Comparison of ENCODE assay signal across 26 cellular contexts in the genomic region with DNA sequence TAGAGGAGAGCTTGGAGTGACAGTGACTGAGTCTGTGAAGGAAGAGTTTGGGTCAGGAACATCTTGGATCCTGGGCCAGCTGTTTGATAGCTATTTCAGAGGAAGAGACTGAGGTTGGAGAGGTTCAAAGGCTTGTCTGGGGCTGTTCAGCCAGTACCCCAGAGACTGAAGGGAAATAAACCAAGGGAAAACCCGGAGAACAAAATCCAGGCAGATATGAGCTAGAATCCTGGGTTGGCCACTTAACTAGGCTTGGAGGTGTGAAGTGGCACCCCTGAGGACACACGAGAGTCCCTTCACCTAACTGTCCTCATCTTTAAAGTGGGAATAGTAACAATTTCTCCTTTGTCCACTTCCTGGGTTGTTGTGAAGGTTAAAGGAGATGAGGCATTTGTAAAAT. TPM values are rescaled to one million over a fixed set of nuclear protein-coding genes. Genes with fewer than 3 reads are reported as not detected.
A peak's percentile ranks its signal among the peaks of the same experiment; 100 is the strongest.
DNase-seq lines count a peak whose midpoint lies in the region; ATAC-seq, FAIRE-seq and TF ChIP-seq lines count a peak whose summit lies in the region.
"Had no signal": no experiment of that assay in that cellular context is flagged by ENCODE, and none has a peak within 500 bp of the region (broad histone marks: within the 10 kb centered on the region; RNA-seq: fewer than 3 reads in every experiment).

No MANE protein-coding gene starts in this region.

- no peak for TF ChIP-seq RAD21 in HepG2 (CRISPR knock-in tag; IDR thresholded peaks at IDR 0.05)

- no peak overlapping the region for H3K27ac ChIP-seq in HepG2 (ENCODE audit: extremely low read length, insufficient read depth, low read length)
- no peak overlapping the region for H3K27ac ChIP-seq in right lobe of liver
- H3K27ac ChIP-seq in SU-DHL-6 (ENCODE audit: low read depth, low read length), result 0 out of 2 replicates have a peak overlapping the region, but pooled peaks have one; percentile 13
- peak overlapping the region; percentile 12 for H3K27ac ChIP-seq in neutrophil
- no peak overlapping the region for H3K27ac ChIP-seq in WERI-Rb-1
- H3K27ac ChIP-seq: A549, SJCRH30 had no signal

- CTCF ChIA-PET in HepG2 (lab: Yijun Ruan, JAX; ENCODE audit: low intra/inter-chr PET ratio, low total read pairs), result no interaction called here

- no peak overlapping the region for H3K4me2 ChIP-seq in HepG2 (ENCODE audit: low read depth, low read length)
- H3K4me2 ChIP-seq in SU-DHL-6 (ENCODE audit: low read depth, low read length, poor library complexity, severe bottlenecking), result no peak overlapping the region
- H3K4me2 ChIP-seq: A549 had no signal

- TF ChIP-seq CTCF in HepG2 (CRISPR knock-in tag; IDR thresholded peaks at IDR 0.05) (no peak), right lobe of liver (IDR thresholded peaks at IDR 0.05) (no peak), SU-DHL-6 (IDR thresholded peaks at IDR 0.05; ENCODE audit: insufficient read depth, low read length, poor library complexity, severe bottlenecking) (no peak), neutrophil (IDR thresholded peaks at IDR 0.05) (no peak), type B pancreatic cell (conservative IDR thresholded peaks at IDR 0.05) (no peak), WERI-Rb-1 (IDR thresholded peaks at IDR 0.05; ENCODE audit: low read depth, low read length) (no peak)

- H3K4me3 ChIP-seq in HepG2 (replicated peaks in 1 of 3; ENCODE audit: insufficient read depth in 1 of 3, low read depth in 2 of 3, low read length in 3 of 3) (no peak overlapping the region), right lobe of liver (no peak overlapping the region), SU-DHL-6 (ENCODE audit: insufficient read depth, low read length, poor library complexity, severe bottlenecking) (no peak overlapping the region), neutrophil (ENCODE audit: low read depth in 1 of 2, low read length in 1 of 2) (no peak overlapping the region), WERI-Rb-1 (ENCODE audit: low read depth, low read length) (no peak overlapping the region)
- H3K4me3 ChIP-seq: A549, SJCRH30 had no signal

- peaks cover 5% of the 10 kb centered on the region for H3F3A ChIP-seq in SU-DHL-6 (ENCODE audit: insufficient read depth)

- no peak for TF ChIP-seq EP300 in HepG2 (IDR thresholded peaks at IDR 0.05; ENCODE audit: low read depth in 2 of 2, low read length in 2 of 2)
- TF ChIP-seq EP300 in HepG2 (CRISPR knock-in tag; IDR thresholded peaks at IDR 0.05; ENCODE audit: borderline replicate concordance), result no peak

- no TSS peak for BruUV-seq in HepG2 (replicated peaks; lab: Mats Ljungman, UMichigan)

- H3K9me3 ChIP-seq in HepG2 (ENCODE audit: low read length) (no peaks in the 10 kb centered on the region), right lobe of liver (no peaks in the 10 kb centered on the region), SU-DHL-6 (ENCODE audit: insufficient read depth, low read length) (no peaks in the 10 kb centered on the region), neutrophil (no peaks in the 10 kb centered on the region), WERI-Rb-1 (ENCODE audit: severe bottlenecking) (no peaks in the 10 kb centered on the region)
- H3K9me3 ChIP-seq: A549, SJCRH30 had no signal

- in situ Hi-C loops in HepG2 (cut with HindIII; ENCODE audit: extremely low pct_ligation_motif_present, low pct_unique_long_range_greater_than_20kb), result no loop called here

- peaks cover 13% of the 10 kb centered on the region for H3K4me1 ChIP-seq in HepG2 (ENCODE audit: insufficient read depth, low read length)
- H3K4me1 ChIP-seq in right lobe of liver, result peaks cover 0 to 7% (median 0%) of the 10 kb centered on the region in 4 donors
- peaks cover 20 to 21% of the 10 kb centered on the region in 2 experiments for H3K4me1 ChIP-seq in neutrophil (ENCODE audit: control insufficient read depth in 1 of 2, insufficient read depth in 1 of 2, low read depth in 1 of 2, low read length in 1 of 2)
- H3K4me1 ChIP-seq: SJCRH30 had no signal

- POLR2A ChIA-PET in HepG2 (lab: Yijun Ruan, JAX), result interaction anchor here (1.2 kb wide), 1 partner anchor 23 kb away, joined by 4 read pairs; the partner anchor contains the start of gene EPB41

- peaks cover 10% of the 10 kb centered on the region for H3K27me3 Mint-ChIP-seq in type B pancreatic cell

- no peaks in the 10 kb centered on the region for H3K36me3 Mint-ChIP-seq in type B pancreatic cell

- intact Hi-C loops in HepG2 (cut with micrococcal nuclease; ENCODE audit: unreplicated experiment) (no loop called here), right lobe of liver (cut with DNase I) (no loop called here)

- no peak overlapping the region for H3K27ac Mint-ChIP-seq in type B pancreatic cell
- H3K27ac Mint-ChIP-seq: CD8-positive, alpha-beta T cell had no signal

- H2AFZ ChIP-seq in HepG2 (ENCODE audit: low read length), result no peak overlapping the region
- H2AFZ ChIP-seq in SU-DHL-6 (ENCODE audit: low read depth, low read length, severe bottlenecking), result no peak overlapping the region

- H3K36me3 ChIP-seq in HepG2 (replicated peaks in 1 of 2; ENCODE audit: control insufficient read depth in 1 of 2, insufficient read depth in 2 of 2, low read length in 2 of 2), result peaks cover 1 to 19% of the 10 kb centered on the region in 2 experiments; a peak in 4 of 5 replicates
- no peaks in the 10 kb centered on the region for H3K36me3 ChIP-seq in right lobe of liver
- H3K36me3 ChIP-seq in SU-DHL-6 (ENCODE audit: low read length), result no peaks in the 10 kb centered on the region
- H3K36me3 ChIP-seq in neutrophil, result peaks cover 27% of the 10 kb centered on the region
- no peaks in the 10 kb centered on the region for H3K36me3 ChIP-seq in WERI-Rb-1
- H3K36me3 ChIP-seq: SJCRH30 had no signal

- H4K20me1 ChIP-seq in HepG2 (ENCODE audit: insufficient read depth, low read length) (no peaks in the 10 kb centered on the region; the same call in 1 of the 2 replicates), SU-DHL-6 (ENCODE audit: low read depth, low read length) (no peaks in the 10 kb centered on the region)

- DNase-seq in HepG2 (ENCODE audit: low spot score) (no peak), right lobe of liver (no peak), type B pancreatic cell (ENCODE audit: extremely low spot score, unreplicated experiment) (no peak), WERI-Rb-1 (no peak)
- DNase-seq in activated CD4-positive, CD25-positive, alpha-beta regulatory T cell (lab: John Stamatoyannopoulos, UW), result no peak
- DNase-seq: C1 segment of cervical spinal cord; CD8-positive, alpha-beta T cell; DMS 273 treated with DMSO at 0.1 percent for 48 hours; DMS79; EL; GF-D8; Kasumi-1; NCI-H1092 treated with DMSO at 0.1 percent for 48 hours; NCI-H1436; NCI-H187; NCI-H2081 treated with DMSO at 0.1 percent for 48 hours; NCI-H524; NCI-H748 treated with DMSO at 0.1 percent for 48 hours; PC-3; SJCRH30 had no signal

- H3K9me2 ChIP-seq in SU-DHL-6 (replicated peaks; ENCODE audit: insufficient read depth, low read length), result no peaks in the 10 kb centered on the region

- no peak for FAIRE-seq in HepG2 (lab: Jason Lieb, UNC)
- FAIRE-seq: A549, GM12891, H1 had no signal

- no peak overlapping the region for H3K4me3 Mint-ChIP-seq in type B pancreatic cell
- H3K4me3 Mint-ChIP-seq: CD8-positive, alpha-beta T cell had no signal

- peaks cover 20% of the 10 kb centered on the region for H3K4me1 Mint-ChIP-seq in type B pancreatic cell (ENCODE audit: unreplicated experiment)

- no peaks in the 10 kb centered on the region for H3K9me3 Mint-ChIP-seq in type B pancreatic cell
- H3K9me3 Mint-ChIP-seq: CD8-positive, alpha-beta T cell had no signal

- peaks cover 13% of the 10 kb centered on the region for H3K79me2 ChIP-seq in HepG2 (ENCODE audit: insufficient read depth, low read length)
- H3K79me2 ChIP-seq in SU-DHL-6 (ENCODE audit: insufficient read depth, low read length), result peaks cover 63% of the 10 kb centered on the region

- H3K9ac ChIP-seq in HepG2 (ENCODE audit: insufficient read depth, low read depth, low read length), result no peak overlapping the region
- no peak overlapping the region for H3K9ac ChIP-seq in SU-DHL-6 (ENCODE audit: low read length)

- H3K27me3 ChIP-seq in HepG2 (ENCODE audit: control insufficient read depth in 1 of 2, insufficient read depth in 2 of 2, low read length in 2 of 2) (no peaks in the 10 kb centered on the region; a peak in 1 of 5 replicates), right lobe of liver (no peaks in the 10 kb centered on the region), SU-DHL-6 (ENCODE audit: low read length) (no peaks in the 10 kb centered on the region), neutrophil (no peaks in the 10 kb centered on the region), WERI-Rb-1 (ENCODE audit: insufficient read depth, low read depth, severe bottlenecking) (no peaks in the 10 kb centered on the region)
- H3K27me3 ChIP-seq: SJCRH30 had no signal

- TF ChIP-seq POLR2A in HepG2 (IDR thresholded peaks at IDR 0.05; ENCODE audit: insufficient read depth in 1 of 2, low read depth in 2 of 2, low read length in 2 of 2) (no peak), right lobe of liver (IDR thresholded peaks at IDR 0.05) (no peak)

- ATAC-seq in HepG2, result no peak
- ATAC-seq in right lobe of liver, result no peak
- ATAC-seq: A549; CD8-positive, alpha-beta T cell; PC-3; Right ventricle myocardium inferior had no signal

- WGBS in HepG2 (ENCODE audit: low lambda C conversion rate), result 93% methylated on average over 2 of the region's 2 CpGs
- 100% methylated on average over 1 of the region's 2 CpGs for WGBS in right lobe of liver (ENCODE audit: insufficient coverage, low coverage, low lambda C conversion rate, missing lambda C conversion rate)

RNA-seq across cellular contexts. Expression of gene EPB41, which starts 23.1 kb away (rescaled TPM):
- total RNA-seq in HepG2 (2016; rRNA removed; fragmentation: Illumina TruSeq; extraction: Trizol) (34.5 and 51.4 TPM in 2 replicates), right lobe of liver (10 to 100 TPM; 35.3 to 58.7 (median 49.2) TPM), type B pancreatic cell (ENCODE audit: low replicate concordance) (76.1 and 82.9 TPM in 2 replicates)
- total RNA-seq in HepG2 (2016; cell fraction: cytosol; rRNA removed; fragmentation: Illumina TruSeq; extraction: Trizol; ENCODE audit: low read depth), result 9.0 and 9.5 TPM in 2 replicates
- 34.2 and 48.2 TPM in 2 replicates for total RNA-seq in HepG2 (2016; cell fraction: insoluble cytoplasmic fraction; rRNA removed; fragmentation: Illumina TruSeq; extraction: Trizol)
- 15.6 and 16.3 TPM in 2 replicates for total RNA-seq in HepG2 (2016; cell fraction: membrane; rRNA removed; fragmentation: Illumina TruSeq; extraction: Trizol)
- total RNA-seq in HepG2 (2016; cell fraction: nucleus; rRNA removed; fragmentation: Illumina TruSeq; extraction: Trizol), result 27.9 and 32.7 TPM in 2 replicates
- 38.5 and 46.7 TPM in 2 replicates for polyA plus RNA-seq in HepG2 (2011; rRNA removed)
- 23.2 and 32.0 TPM in 2 replicates for polyA plus RNA-seq in HepG2 (2011; cell fraction: cytosol; rRNA removed)
- polyA plus RNA-seq in HepG2 (2011; cell fraction: nucleus; rRNA removed), result 25.8 and 30.0 TPM in 2 replicates
- polyA plus RNA-seq in HepG2 (2012), result 22.0 and 22.4 TPM in 2 replicates
- 0.94 and 1.2 TPM in 2 replicates for polyA plus RNA-seq in HepG2 (2016; cell fraction: cytosol; fragmentation: Illumina TruSeq; extraction: Trizol; ENCODE audit: low read depth)
- polyA plus RNA-seq in HepG2 (2016; cell fraction: insoluble cytoplasmic fraction; fragmentation: Illumina TruSeq; extraction: Trizol; ENCODE audit: low read depth), result 30.5 and 31.1 TPM in 2 replicates
- polyA plus RNA-seq in HepG2 (2016; cell fraction: membrane; fragmentation: Illumina TruSeq; extraction: Trizol; ENCODE audit: low read depth), result 4.9 and 5.6 TPM in 2 replicates
- polyA plus RNA-seq in HepG2 (2016; cell fraction: nucleus; fragmentation: Illumina TruSeq; extraction: Trizol; ENCODE audit: insufficient read depth, low read depth), result 29.4 and 29.5 TPM in 2 replicates
- 24.7 and 34.0 TPM in 2 replicates for polyA minus RNA-seq in HepG2 (2011; rRNA and poly(A)+ RNA removed; ENCODE audit: low replicate concordance)
- 34.3 and 35.4 TPM in 2 replicates for polyA minus RNA-seq in HepG2 (2011; cell fraction: cytosol; rRNA and poly(A)+ RNA removed)
- polyA minus RNA-seq in HepG2 (2011; cell fraction: nucleus; rRNA and poly(A)+ RNA removed), result 56.5 and 61.2 TPM in 2 replicates

Comparison
In these comparisons a context has a peak if more than half of its experiments do, and no peak if none do; other contexts are left out.
1. H3K27ac ChIP-seq: peak in SU-DHL-6 (single experiment) and neutrophil (single experiment); none in HepG2 (single experiment), right lobe of liver (0 of 3) and WERI-Rb-1 (single experiment).